7 cellular contexts compared by ENCODE assay signal in genomic region chr2:101704046-101704466, GRCh38. TPM values are rescaled to one million over a fixed set of nuclear protein-coding genes. Genes with fewer than 3 reads are reported as not detected.
DNase-seq lines count a peak whose midpoint lies in the region; ATAC-seq and TF ChIP-seq lines count a peak whose summit lies in the region.

No MANE protein-coding gene starts in this region.

- no peaks in the 10 kb centered on the region for H3K9me3 Mint-ChIP-seq in activated CD4-positive, alpha-beta memory T cell treated with anti-CD3 and anti-CD28 coated beads, Interleukin-2, amount 10 ng/mL, durations not matched to agents 7 days and 5 days
- H3K9me3 Mint-ChIP-seq in stimulated activated memory B cell treated with anti-CD40 and anti-IgM and Interleukin-4, amounts not matched to agents 10 μg/mL and 1 μg/mL and 100 μg/mL, for 72 hours = peaks cover 5% of the 10 kb centered on the region

- H3K36me3 Mint-ChIP-seq in activated CD4-positive, alpha-beta memory T cell treated with anti-CD3 and anti-CD28 coated beads, Interleukin-2, amount 10 ng/mL, durations not matched to agents 7 days and 5 days (ENCODE audit: low read depth) = peaks cover 43% of the 10 kb centered on the region
- peaks cover 40% of the 10 kb centered on the region for H3K36me3 Mint-ChIP-seq in stimulated activated memory B cell treated with anti-CD40 and anti-IgM and Interleukin-4, amounts not matched to agents 10 μg/mL and 1 μg/mL and 100 μg/mL, for 72 hours

- H3K4me1 ChIP-seq in HEK293 (ENCODE audit: control insufficient read depth, insufficient read depth, low read length) = peaks cover 5% of the 10 kb centered on the region; the same call in 1 of the 2 replicates

- H3K27ac Mint-ChIP-seq in activated CD4-positive, alpha-beta memory T cell treated with anti-CD3 and anti-CD28 coated beads, Interleukin-2, amount 10 ng/mL, durations not matched to agents 7 days and 5 days = peak overlapping the region; percentile 84
- H3K27ac Mint-ChIP-seq in stimulated activated memory B cell treated with anti-CD40 and anti-IgM and Interleukin-4, amounts not matched to agents 10 μg/mL and 1 μg/mL and 100 μg/mL, for 72 hours = peak overlapping the region; percentile 75

- H3K27me3 Mint-ChIP-seq in activated CD4-positive, alpha-beta memory T cell treated with anti-CD3 and anti-CD28 coated beads, Interleukin-2, amount 10 ng/mL, durations not matched to agents 7 days and 5 days = no peaks in the 10 kb centered on the region
- no peaks in the 10 kb centered on the region for H3K27me3 Mint-ChIP-seq in stimulated activated memory B cell treated with anti-CD40 and anti-IgM and Interleukin-4, amounts not matched to agents 10 μg/mL and 1 μg/mL and 100 μg/mL, for 72 hours

- no peaks in the 10 kb centered on the region for H3K9me3 ChIP-seq in HEK293 (ENCODE audit: control insufficient read depth, insufficient read depth, low read depth, low read length)
- H3K9me3 ChIP-seq in WERI-Rb-1 (ENCODE audit: severe bottlenecking) = no peaks in the 10 kb centered on the region

- H3K4me3 ChIP-seq in HEK293 (ENCODE audit: low read depth, low read length) (no peak overlapping the region), WERI-Rb-1 (ENCODE audit: low read depth, low read length) (no peak overlapping the region)

- peak overlapping the region; percentile 38 for H3K27ac ChIP-seq in HEK293 (ENCODE audit: extremely low read depth, low read depth, low read length)
- no peak overlapping the region; the same call in 1 of the 2 replicates for H3K27ac ChIP-seq in WERI-Rb-1

- TF ChIP-seq CTCF in HEK293 (tag by site-specific recombination; IDR thresholded peaks at IDR 0.05) = no peak
- TF ChIP-seq CTCF in WERI-Rb-1 (IDR thresholded peaks at IDR 0.05; ENCODE audit: low read depth, low read length) = no peak

- DNase-seq in activated CD4-positive, alpha-beta memory T cell treated with anti-CD3 and anti-CD28 coated beads, Interleukin-2, amount 10 ng/mL, durations not matched to agents 7 days and 5 days = no peak
- peak; percentile 54 for DNase-seq in globus pallidus (ENCODE audit: low spot score)
- no peak for DNase-seq in ACHN
- no peak for DNase-seq in WERI-Rb-1
- no peak for DNase-seq in NCI-H187 treated with DMSO at 0.1 percent for 48 hours (lab: John Stamatoyannopoulos, UW)

- H3K4me1 Mint-ChIP-seq in activated CD4-positive, alpha-beta memory T cell treated with anti-CD3 and anti-CD28 coated beads, Interleukin-2, amount 10 ng/mL, durations not matched to agents 7 days and 5 days = peaks cover 67% of the 10 kb centered on the region
- peaks cover 73% of the 10 kb centered on the region for H3K4me1 Mint-ChIP-seq in stimulated activated memory B cell treated with anti-CD40 and anti-IgM and Interleukin-4, amounts not matched to agents 10 μg/mL and 1 μg/mL and 100 μg/mL, for 72 hours

- ATAC-seq in stimulated activated memory B cell treated with anti-CD40 and anti-IgM and Interleukin-4, amounts not matched to agents 10 μg/mL and 1 μg/mL and 100 μg/mL, for 72 hours = peak; percentile 32

- CTCF ChIA-PET in HEK293 (lab: Yijun Ruan, JAX) = no interaction called here
- CTCF ChIA-PET in activated CD4-positive, alpha-beta memory T cell treated with anti-CD3 and anti-CD28 coated beads, Interleukin-2, amount 10 ng/mL, durations not matched to agents 7 days and 5 days (lab: Charles Lee) = interaction anchor here (1.0 to 1.6 kb wide), 2 partner anchors 14 to 22 kb away, joined by 3 to 4 read pairs; no protein-coding TSS in a partner anchor

- POLR2A ChIA-PET in HEK293 (lab: Yijun Ruan, JAX) = interaction anchor here (0.7 kb wide), 1 partner anchor 239 kb away, joined by 4 read pairs; no protein-coding TSS in a partner anchor
- POLR2A ChIA-PET in activated CD4-positive, alpha-beta memory T cell treated with anti-CD3 and anti-CD28 coated beads, Interleukin-2, amount 10 ng/mL, durations not matched to agents 7 days and 5 days (lab: Charles Lee) = interaction anchor here (0.8 to 3.6 kb wide), 3 partner anchors 15 to 229 kb away, joined by 3 to 14 read pairs (median 5); partner anchors contain the start of gene RFX8

- no peaks in the 10 kb centered on the region for H3K27me3 ChIP-seq in WERI-Rb-1 (ENCODE audit: insufficient read depth, low read depth, severe bottlenecking)

- in situ Hi-C loops in ACHN (cut with HindIII; ENCODE audit: low pct_ligation_motif_present, low pct_unique_long_range_greater_than_20kb, low sequenced_read_pairs) = no loop called here

- peak overlapping the region; percentile 71 for H3K4me3 Mint-ChIP-seq in activated CD4-positive, alpha-beta memory T cell treated with anti-CD3 and anti-CD28 coated beads, Interleukin-2, amount 10 ng/mL, durations not matched to agents 7 days and 5 days
- peak overlapping the region; percentile 45 for H3K4me3 Mint-ChIP-seq in stimulated activated memory B cell treated with anti-CD40 and anti-IgM and Interleukin-4, amounts not matched to agents 10 μg/mL and 1 μg/mL and 100 μg/mL, for 72 hours

- H3K36me3 ChIP-seq in HEK293 (ENCODE audit: control insufficient read depth in 2 of 2, insufficient read depth in 1 of 2, low read length in 2 of 2) = peaks cover 4 to 9% of the 10 kb centered on the region in 2 experiments; a peak in 2 of 3 replicates
- peaks cover 46% of the 10 kb centered on the region for H3K36me3 ChIP-seq in WERI-Rb-1

TF ChIP-seq in HEK293, 187 proteins besides CTCF, POLR2A, EP300 and RAD21 (continues in another document):
- TF ChIP-seq ZNF37A (tag by site-specific recombination; IDR thresholded peaks at IDR 0.05) (no peak), REPIN1 (tag by site-specific recombination; IDR thresholded peaks at IDR 0.05; ENCODE audit: low read depth) (no peak), SP2 (tag by site-specific recombination; IDR thresholded peaks at IDR 0.05) (no peak), ZNF514 (tag by site-specific recombination; IDR thresholded peaks at IDR 0.05) (no peak), ZNF324 (tag by site-specific recombination; IDR thresholded peaks at IDR 0.05) (no peak), ZNF768 (tag by site-specific recombination; IDR thresholded peaks at IDR 0.05) (no peak), ZNF221 (tag by site-specific recombination; IDR thresholded peaks at IDR 0.05; ENCODE audit: borderline replicate concordance) (no peak), ZBTB48 (tag by site-specific recombination; IDR thresholded peaks at IDR 0.05) (no peak), ZNF211 (tag by site-specific recombination; IDR thresholded peaks at IDR 0.05; ENCODE audit: low read depth) (no peak), SCRT2 (tag by site-specific recombination; IDR thresholded peaks at IDR 0.05) (no peak)
- TF ChIP-seq, protein P1, sequence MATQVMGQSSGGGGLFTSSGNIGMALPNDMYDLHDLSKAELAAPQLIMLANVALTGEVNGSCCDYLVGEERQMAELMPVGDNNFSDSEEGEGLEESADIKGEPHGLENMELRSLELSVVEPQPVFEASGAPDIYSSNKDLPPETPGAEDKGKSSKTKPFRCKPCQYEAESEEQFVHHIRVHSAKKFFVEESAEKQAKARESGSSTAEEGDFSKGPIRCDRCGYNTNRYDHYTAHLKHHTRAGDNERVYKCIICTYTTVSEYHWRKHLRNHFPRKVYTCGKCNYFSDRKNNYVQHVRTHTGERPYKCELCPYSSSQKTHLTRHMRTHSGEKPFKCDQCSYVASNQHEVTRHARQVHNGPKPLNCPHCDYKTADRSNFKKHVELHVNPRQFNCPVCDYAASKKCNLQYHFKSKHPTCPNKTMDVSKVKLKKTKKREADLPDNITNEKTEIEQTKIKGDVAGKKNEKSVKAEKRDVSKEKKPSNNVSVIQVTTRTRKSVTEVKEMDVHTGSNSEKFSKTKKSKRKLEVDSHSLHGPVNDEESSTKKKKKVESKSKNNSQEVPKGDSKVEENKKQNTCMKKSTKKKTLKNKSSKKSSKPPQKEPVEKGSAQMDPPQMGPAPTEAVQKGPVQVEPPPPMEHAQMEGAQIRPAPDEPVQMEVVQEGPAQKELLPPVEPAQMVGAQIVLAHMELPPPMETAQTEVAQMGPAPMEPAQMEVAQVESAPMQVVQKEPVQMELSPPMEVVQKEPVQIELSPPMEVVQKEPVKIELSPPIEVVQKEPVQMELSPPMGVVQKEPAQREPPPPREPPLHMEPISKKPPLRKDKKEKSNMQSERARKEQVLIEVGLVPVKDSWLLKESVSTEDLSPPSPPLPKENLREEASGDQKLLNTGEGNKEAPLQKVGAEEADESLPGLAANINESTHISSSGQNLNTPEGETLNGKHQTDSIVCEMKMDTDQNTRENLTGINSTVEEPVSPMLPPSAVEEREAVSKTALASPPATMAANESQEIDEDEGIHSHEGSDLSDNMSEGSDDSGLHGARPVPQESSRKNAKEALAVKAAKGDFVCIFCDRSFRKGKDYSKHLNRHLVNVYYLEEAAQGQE (tag by site-specific recombination; IDR thresholded peaks at IDR 0.05) = no peak
- TF ChIP-seq, protein P2, sequence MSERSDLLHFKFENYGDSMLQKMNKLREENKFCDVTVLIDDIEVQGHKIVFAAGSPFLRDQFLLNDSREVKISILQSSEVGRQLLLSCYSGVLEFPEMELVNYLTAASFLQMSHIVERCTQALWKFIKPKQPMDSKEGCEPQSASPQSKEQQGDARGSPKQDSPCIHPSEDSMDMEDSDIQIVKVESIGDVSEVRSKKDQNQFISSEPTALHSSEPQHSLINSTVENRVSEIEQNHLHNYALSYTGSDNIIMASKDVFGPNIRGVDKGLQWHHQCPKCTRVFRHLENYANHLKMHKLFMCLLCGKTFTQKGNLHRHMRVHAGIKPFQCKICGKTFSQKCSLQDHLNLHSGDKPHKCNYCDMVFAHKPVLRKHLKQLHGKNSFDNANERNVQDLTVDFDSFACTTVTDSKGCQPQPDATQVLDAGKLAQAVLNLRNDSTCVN (tag by site-specific recombination; optimal IDR thresholded peaks at IDR 0.05) = no peak

RNA-seq across cellular contexts. Expression of gene MAP4K4, which starts 6.5 kb away (rescaled TPM):
- 10 to 100 TPM; 71.6 to 77.5 TPM for total RNA-seq in activated CD4-positive, alpha-beta memory T cell treated with anti-CD3 and anti-CD28 coated beads, Interleukin-2, amount 10 ng/mL, durations not matched to agents 7 days and 5 days
